ENCODE assay signal across 14 cellular contexts in the genomic region with DNA sequence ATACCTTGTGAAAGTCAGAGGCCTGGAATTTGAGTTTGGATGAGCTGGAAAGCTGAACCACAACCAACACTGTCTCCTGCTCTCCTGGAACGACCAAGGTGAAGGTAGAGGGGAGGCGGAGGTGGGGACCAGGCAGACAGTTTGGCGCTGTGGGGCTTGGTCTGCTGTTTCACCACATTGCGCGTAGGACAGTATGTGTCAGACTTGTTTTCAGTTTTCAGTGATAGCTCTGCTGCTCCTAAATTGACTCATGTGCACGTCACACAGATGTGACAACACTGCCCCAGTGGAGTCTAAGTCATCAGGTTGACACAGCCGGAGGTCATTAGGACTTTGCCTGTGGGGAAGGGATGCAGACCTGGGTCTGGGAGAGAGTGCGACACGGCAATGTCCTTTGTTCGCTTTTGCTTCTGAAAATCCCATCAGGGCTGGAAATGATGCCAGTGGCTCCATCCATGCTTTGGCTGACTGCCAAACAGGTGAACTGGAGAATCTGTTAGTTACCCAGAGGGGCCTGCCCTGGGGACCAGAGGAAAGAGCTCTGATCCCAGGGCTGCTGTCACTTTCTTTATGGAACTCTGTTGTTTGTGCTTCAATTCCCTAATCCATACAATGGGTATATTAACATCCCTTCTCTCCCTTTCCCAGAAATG.
DNase-seq lines count a peak whose midpoint lies in the region; ATAC-seq and TF ChIP-seq lines count a peak whose summit lies in the region.
"Had no signal": no experiment of that assay in that cellular context is flagged by ENCODE, and none has a peak within 500 bp of the region (broad histone marks: within the 10 kb centered on the region; RNA-seq: fewer than 3 reads in every experiment).

No MANE protein-coding gene starts in this region.

- ATAC-seq in HG03521 (IDR thresholded peaks at IDR 0.05; ENCODE audit: unreplicated experiment) (peak; percentile 64), esophagus mucosa (peak; percentile 57), heart left ventricle (no peak)

- no peak for TF ChIP-seq POLR2A in heart left ventricle (IDR thresholded peaks at IDR 0.05)

- H3K36me3 ChIP-seq in heart left ventricle = no peaks in the 10 kb centered on the region
- H3K36me3 ChIP-seq: right atrium auricular region, tibial artery had no signal

- no peaks in the 10 kb centered on the region for H3K9me3 Mint-ChIP-seq in progenitor cell of endocrine pancreas (ENCODE audit: low read depth)

- peaks cover 0 to under 1% (median 0%) of the 10 kb centered on the region in 12 donors for H3K9me3 ChIP-seq in heart left ventricle
- H3K9me3 ChIP-seq: right atrium auricular region, tibial artery had no signal

- intact Hi-C loops in heart left ventricle (cut with DNase I) = loop anchor here in 3 of 10 donors (5.0 to 10.0 kb wide), 2 partner anchors 166 to 168 kb away; no protein-coding TSS in a partner anchor

- H3K27me3 Mint-ChIP-seq in progenitor cell of endocrine pancreas = peaks cover 3% of the 10 kb centered on the region

- no peak overlapping the region for H3K4me3 Mint-ChIP-seq in progenitor cell of endocrine pancreas (ENCODE audit: low read depth)

- TF ChIP-seq CTCF in progenitor cell of endocrine pancreas (IDR thresholded peaks at IDR 0.05; ENCODE audit: unreplicated experiment) (no peak), heart left ventricle (IDR thresholded peaks at IDR 0.05) (no peak)

- H3K4me3 ChIP-seq in heart left ventricle = no peak overlapping the region
- H3K4me3 ChIP-seq: lung, right atrium auricular region, SK-N-MC, tibial artery had no signal

- H3K27me3 ChIP-seq in heart left ventricle = peaks cover 0 to 9% (median 0%) of the 10 kb centered on the region in 9 donors
- H3K27me3 ChIP-seq: right atrium auricular region, tibial artery had no signal

- no peak overlapping the region for H3K27ac Mint-ChIP-seq in progenitor cell of endocrine pancreas

- DNase-seq in CD1c-positive myeloid dendritic cell (ENCODE audit: extremely low spot score) (peak; percentile 30), T1000 (lab: John Stamatoyannopoulos, UW) (peak; percentile 27), OCI-M2 (lab: John Stamatoyannopoulos, UW; ENCODE audit: unreplicated experiment) (no peak), progenitor cell of endocrine pancreas (ENCODE audit: low spot score, unreplicated experiment) (no peak), heart left ventricle (no peak), superior temporal gyrus (ENCODE audit: extremely low spot score) (no peak)
- DNase-seq: amygdala, DMS153 had no signal

- no peaks in the 10 kb centered on the region for H3K4me1 ChIP-seq in heart left ventricle
- H3K4me1 ChIP-seq: right atrium auricular region, tibial artery had no signal

- no peak overlapping the region for H3K27ac ChIP-seq in heart left ventricle
- H3K27ac ChIP-seq: right atrium auricular region, SK-N-MC, tibial artery had no signal

- 84 to 92% (median 87%) methylated on average over 9 to 10 of the region's 10 CpGs for WGBS in heart left ventricle, 4 donors

- H3K4me1 Mint-ChIP-seq in progenitor cell of endocrine pancreas (ENCODE audit: low read depth) = no peaks in the 10 kb centered on the region

- no peaks in the 10 kb centered on the region for H3K36me3 Mint-ChIP-seq in progenitor cell of endocrine pancreas (ENCODE audit: insufficient read depth)

Comparison
In these comparisons a context has a peak if more than half of its experiments do, and no peak if none do; other contexts are left out.
1. DNase-seq: peak in CD1c-positive myeloid dendritic cell (single experiment) and T1000 (single experiment); none in OCI-M2 (single experiment), progenitor cell of endocrine pancreas (single experiment), heart left ventricle (0 of 5) and superior temporal gyrus (single experiment).
2. ATAC-seq: peak in HG03521 (single experiment) and esophagus mucosa (single experiment); none in heart left ventricle (0 of 4).